Comparison of ENCODE assay signal across 8 cellular contexts in genomic region chrX:48835524-48836329, GRCh38. TPM values are rescaled to one million over a fixed set of nuclear protein-coding genes. Genes with fewer than 3 reads are reported as not detected.
DNase-seq lines count a peak whose midpoint lies in the region; ATAC-seq and TF ChIP-seq lines count a peak whose summit lies in the region.

TSS of gene PCSK1N (minus strand) at chrX:48835610. CDS start at chrX:48835532, 78 bp downstream.

- peaks cover 14% of the 10 kb centered on the region for H3K4me1 Mint-ChIP-seq in activated naive CD4-positive, alpha-beta T cell treated with anti-CD3 and anti-CD28 coated beads for 36 hours (ENCODE audit: low read depth)

- ATAC-seq in thoracic aorta (ENCODE audit: insufficient number of reproducible peaks, low FRiP score, low read depth) = no peak
- no peak for ATAC-seq in GM21825 (IDR thresholded peaks at IDR 0.05; ENCODE audit: unreplicated experiment)

- peaks cover 16% of the 10 kb centered on the region for H3K27me3 Mint-ChIP-seq in activated naive CD4-positive, alpha-beta T cell treated with anti-CD3 and anti-CD28 coated beads for 36 hours (ENCODE audit: low read depth)

- no peak for TF ChIP-seq CTCF in thoracic aorta (IDR thresholded peaks at IDR 0.05)

- peak; percentile 21 for DNase-seq in Daoy (ENCODE audit: low read depth)
- DNase-seq in NCI-H2171 (lab: John Stamatoyannopoulos, UW) = peak; percentile 75
- peak; percentile 13 for DNase-seq in activated naive CD4-positive, alpha-beta T cell treated with anti-CD3 and anti-CD28 coated beads for 36 hours
- peak; percentile 87 for DNase-seq in islet precursor cell
- no peak for DNase-seq in thoracic aorta (ENCODE audit: low spot score)
- DNase-seq in putamen (ENCODE audit: low spot score) = no peak
- DNase-seq in NOMO-1 treated with DMSO at 0.1 percent for 48 hours (lab: John Stamatoyannopoulos, UW; ENCODE audit: unreplicated experiment) = no peak

- peak within 1 kb of the TSS; percentile 38 for H3K4me3 ChIP-seq in thoracic aorta

- H3K36me3 ChIP-seq in thoracic aorta = no peaks in the 10 kb centered on the region

- H3K36me3 Mint-ChIP-seq in activated naive CD4-positive, alpha-beta T cell treated with anti-CD3 and anti-CD28 coated beads for 36 hours (ENCODE audit: low read depth) = no peaks in the 10 kb centered on the region

- H3K9me3 ChIP-seq in thoracic aorta = no peaks in the 10 kb centered on the region

- H3K4me1 ChIP-seq in thoracic aorta (ENCODE audit: control insufficient read depth in 1 of 2, low read depth in 2 of 2) = peaks cover 0 to 5% of the 10 kb centered on the region in 2 donors

- peak within 1 kb of the TSS; percentile 70 for H3K4me3 Mint-ChIP-seq in activated naive CD4-positive, alpha-beta T cell treated with anti-CD3 and anti-CD28 coated beads for 36 hours

- no peaks in the 10 kb centered on the region for H3K9me3 Mint-ChIP-seq in activated naive CD4-positive, alpha-beta T cell treated with anti-CD3 and anti-CD28 coated beads for 36 hours

- H3K27ac Mint-ChIP-seq in activated naive CD4-positive, alpha-beta T cell treated with anti-CD3 and anti-CD28 coated beads for 36 hours = no peak within 1 kb of the TSS

- intact Hi-C loops in activated naive CD4-positive, alpha-beta T cell treated with anti-CD3 and anti-CD28 coated beads for 36 hours (cut with micrococcal nuclease) = no loop called here

- H3K27ac ChIP-seq in thoracic aorta = no peak within 1 kb of the TSS

- no peaks in the 10 kb centered on the region for H3K27me3 ChIP-seq in thoracic aorta (replicated peaks; ENCODE audit: insufficient read depth)

- CTCF ChIA-PET in activated naive CD4-positive, alpha-beta T cell treated with anti-CD3 and anti-CD28 coated beads for 36 hours (lab: Charles Lee) = no interaction called here

RNA-seq across cellular contexts. Expression of gene PCSK1N, which starts in this region (rescaled TPM):
- 28.7 and 32.1 TPM in 2 replicates for total RNA-seq in Daoy (2014; rRNA removed; shearing (Covaris generic))
- 1 to 10 TPM; 1.7 to 1.9 TPM for total RNA-seq in activated naive CD4-positive, alpha-beta T cell treated with anti-CD3 and anti-CD28 coated beads for 36 hours
- total RNA-seq in thoracic aorta = 1 to 10 TPM; 1.8 to 3.0 TPM

Comparison
In these comparisons a context has a peak if more than half of its experiments do, and no peak if none do; other contexts are left out.
1. DNase-seq: peak in Daoy (single experiment), NCI-H2171 (single experiment), activated naive CD4-positive, alpha-beta T cell treated with anti-CD3 and anti-CD28 coated beads for 36 hours (single experiment) and islet precursor cell (single experiment); none in thoracic aorta (single experiment), putamen (single experiment) and NOMO-1 treated with DMSO at 0.1 percent for 48 hours (single experiment).